16 cellular contexts compared by ENCODE assay signal in genomic region chr17:73308959-73309358, GRCh38. TPM values are rescaled to one million over a fixed set of nuclear protein-coding genes. Genes with fewer than 3 reads are reported as not detected.
DNase-seq lines count a peak whose midpoint lies in the region; ATAC-seq and TF ChIP-seq lines count a peak whose summit lies in the region.
"Not testable (repeated sequence)": the region's sequence is repeated elsewhere in the genome, so short reads cannot be mapped to it uniquely, and the experiment has no call there.
"Had no signal": no experiment of that assay in that cellular context is flagged by ENCODE, and none has a peak within 500 bp of the region (broad histone marks: within the 10 kb centered on the region; RNA-seq: fewer than 3 reads in every experiment).

No MANE protein-coding gene starts in this region.

- peak overlapping the region in 1 of 2 experiments; percentile 80; a peak in 2 of 4 replicates for H4K8ac ChIP-seq in IMR-90 (ENCODE audit: low read depth in 2 of 2, low read length in 2 of 2)

- not testable (repeated sequence) for H2AFZ ChIP-seq in IMR-90 (replicated peaks; ENCODE audit: low read length, poor library complexity)

- TF ChIP-seq EP300 in suprapubic skin (IDR thresholded peaks at IDR 0.05): not testable (repeated sequence)

- not testable (repeated sequence) for H2AK9ac ChIP-seq in IMR-90 (replicated peaks; ENCODE audit: low read depth, low read length, poor library complexity)

- H4K5ac ChIP-seq in IMR-90 (ENCODE audit: low read depth, low read length): not testable (repeated sequence)

- H3K36me3 ChIP-seq in IMR-90 (ENCODE audit: control insufficient read depth, insufficient read depth, low read length); adrenal gland (replicated peaks in 1 of 2); lower lobe of right lung; prostate gland; suprapubic skin: not testable (repeated sequence)

- H3K27ac ChIP-seq in IMR-90 (ENCODE audit: insufficient read depth, low read length) (peak overlapping the region; percentile 99; the same call in 1 of the 2 replicates), adrenal gland (peak overlapping the region; percentile 90 to 99 (median 98)), dorsolateral prefrontal cortex (peak overlapping the region in 46 of 59 donors; percentile 11 to 99 (median 96)), lower lobe of right lung (peak overlapping the region; percentile 99), prostate gland (peak overlapping the region; percentile 99), suprapubic skin (peak overlapping the region; percentile 98)

- H3K79me1 ChIP-seq in IMR-90 (ENCODE audit: low read depth in 1 of 2, low read length in 2 of 2): peaks cover 15 to 48% of the 10 kb centered on the region in 2 experiments

- not testable (repeated sequence) for H3K18ac ChIP-seq in IMR-90 (ENCODE audit: low read depth, low read length)

- 60% methylated on average over 1 of the region's 5 CpGs; no CpG with 5 or more reads in 1 of the 2 experiments for WGBS in IMR-90 (ENCODE audit: extremely low coverage in 2 of 2, insufficient read length in 1 of 2), 2 experiments
- whole genome bisulfite sequencing in adrenal gland, 4 donors: 47 to 66% (median 59%) methylated on average over 4 to 5 of the region's 5 CpGs
- WGBS in prostate gland: 49% methylated on average over 5 of the region's 5 CpGs
- 56% methylated on average over 5 of the region's 5 CpGs for WGBS in suprapubic skin

- not testable (repeated sequence) for DNase-seq in AG10803 (ENCODE audit: low read depth); IMR-90; adrenal gland; dorsolateral prefrontal cortex; fibroblast of villous mesenchyme (ENCODE audit: low read depth); lower lobe of right lung; prostate gland (ENCODE audit: low spot score); suprapubic skin (ENCODE audit: low spot score in 2 of 2)

- H2BK20ac ChIP-seq in IMR-90 (ENCODE audit: low read depth, low read length): not testable (repeated sequence)

- POLR2A ChIA-PET in IMR-90 (lab: Charles Lee; ENCODE audit: unreplicated experiment): interaction anchor here (0.6 kb wide), 1 partner anchor 15 kb away, joined by 10 read pairs; no protein-coding TSS in a partner anchor

- H3K9me1 ChIP-seq in IMR-90 (ENCODE audit: insufficient read depth, low read length): peaks cover 10% of the 10 kb centered on the region

- intact Hi-C loops in IMR-90 (cut with micrococcal nuclease); adrenal gland (cut with DNase I); lower lobe of right lung (cut with DNase I): not testable (repeated sequence)
- intact Hi-C loops in dorsolateral prefrontal cortex (cut with DNase I): loop anchor here in 1 of 2 donors (2.0 kb wide), 1 partner anchor 54 kb away; no protein-coding TSS in a partner anchor
- intact Hi-C loops in prostate gland (cut with DNase I): loop anchor here (2.0 kb wide), 1 partner anchor 16 kb away; no protein-coding TSS in a partner anchor

- peak overlapping the region; percentile 39; the same call in 1 of the 2 replicates for H3K4ac ChIP-seq in IMR-90 (ENCODE audit: low read depth, low read length)

- BruUV-seq in IMR-90 (replicated peaks; lab: Mats Ljungman, UMichigan): not testable (repeated sequence)

- ATAC-seq in IMR-90 (ENCODE audit: low read depth); lower lobe of right lung: not testable (repeated sequence)

- peaks cover 11% of the 10 kb centered on the region for H4K20me1 ChIP-seq in IMR-90 (ENCODE audit: insufficient read depth, low read length)

- H3K4me1 ChIP-seq in IMR-90 (ENCODE audit: control insufficient read depth, insufficient read depth, low read length) (peaks cover 36% of the 10 kb centered on the region), adrenal gland (replicated peaks in 1 of 2) (peaks cover 59 to 66% of the 10 kb centered on the region in 2 donors), lower lobe of right lung (peaks cover 71% of the 10 kb centered on the region), prostate gland (replicated peaks) (peaks cover 37% of the 10 kb centered on the region), suprapubic skin (peaks cover 68% of the 10 kb centered on the region)

- H3K56ac ChIP-seq in IMR-90 (ENCODE audit: extremely low read depth, insufficient read depth, low read length): not testable (repeated sequence)

- H2BK15ac ChIP-seq in IMR-90 (ENCODE audit: low read depth, low read length): not testable (repeated sequence)

- H4K91ac ChIP-seq in IMR-90 (ENCODE audit: insufficient read depth, low read depth, low read length): peak overlapping the region; percentile 94; the same call in 1 of the 2 replicates

- not testable (repeated sequence) for H3K27me3 ChIP-seq in IMR-90 (ENCODE audit: control insufficient read depth, insufficient read depth, low read length); adrenal gland; dorsolateral prefrontal cortex; lower lobe of right lung (ENCODE audit: low read depth); prostate gland (replicated peaks; ENCODE audit: insufficient read depth); suprapubic skin

- TF ChIP-seq RAD21 in IMR-90 (IDR thresholded peaks at IDR 0.05; ENCODE audit: low read length): not testable (repeated sequence)

- H3K4me2 ChIP-seq in IMR-90 (ENCODE audit: low read depth, low read length): peak overlapping the region; percentile 7; the same call in 1 of the 2 replicates

- not testable (repeated sequence) for H2AK5ac ChIP-seq in IMR-90 (ENCODE audit: low read depth, low read length)

- peak overlapping the region; percentile 95; the same call in 1 of the 2 replicates for H3K14ac ChIP-seq in IMR-90 (replicated peaks; ENCODE audit: low read depth, low read length)

- H3K4me3 ChIP-seq in AG10803 (ENCODE audit: low read length) (peak overlapping the region; percentile 95), adrenal gland (peak overlapping the region in 1 of 4 donors; percentile 88), dorsolateral prefrontal cortex (peak overlapping the region in 55 of 59 donors; percentile 14 to 100 (median 97)), fibroblast of villous mesenchyme (ENCODE audit: low read depth, low read length) (peak overlapping the region; percentile 92), lower lobe of right lung (peak overlapping the region; percentile 100), prostate gland (peak overlapping the region; percentile 96 to 98), suprapubic skin (peak overlapping the region; percentile 77)
- H3K4me3 ChIP-seq in IMR-90 (ENCODE audit: insufficient read depth, low read depth, low read length): not testable (repeated sequence)

- CTCF ChIA-PET in IMR-90 (lab: Yijun Ruan, JAX): interaction anchor here (0.6 kb wide), 1 partner anchor 62 kb away, joined by 4 read pairs; no protein-coding TSS in a partner anchor

- not testable (repeated sequence) for TF ChIP-seq POLR2A in IMR-90 (IDR thresholded peaks at IDR 0.05; ENCODE audit: low read depth, low read length); adrenal gland (IDR thresholded peaks at IDR 0.05); prostate gland (IDR thresholded peaks at IDR 0.05); suprapubic skin (IDR thresholded peaks at IDR 0.05)

- in situ Hi-C loops in IMR-90 (cut with MboI; ENCODE audit: low sequenced_read_pairs): loop anchor here (5.0 kb wide), 1 partner anchor 63 kb away; no protein-coding TSS in a partner anchor

- H2BK120ac ChIP-seq in IMR-90 (ENCODE audit: low read depth, low read length): peak overlapping the region; percentile 87; the same call in 1 of the 2 replicates

- TF ChIP-seq CTCF in AG10803 (conservative IDR thresholded peaks at IDR 0.05; ENCODE audit: low read length); IMR-90 (conservative IDR thresholded peaks at IDR 0.05; ENCODE audit: low read depth, low read length); adrenal gland (IDR thresholded peaks at IDR 0.05); dorsolateral prefrontal cortex (IDR thresholded peaks at IDR 0.05 in 54 of 56, conservative IDR thresholded peaks at IDR 0.05 in 2 of 56; ENCODE audit: low read depth in 1 of 56, partially characterized antibody in 56 of 56); fibroblast of villous mesenchyme (IDR thresholded peaks at IDR 0.05; ENCODE audit: insufficient read depth, low read depth, low read length); lower lobe of right lung (IDR thresholded peaks at IDR 0.05); prostate gland (IDR thresholded peaks at IDR 0.05); suprapubic skin (IDR thresholded peaks at IDR 0.05): not testable (repeated sequence)

- peak overlapping the region; percentile 95; the same call in 1 of the 2 replicates for H3K23ac ChIP-seq in IMR-90 (ENCODE audit: low read depth, low read length)

- H3K9me3 ChIP-seq in IMR-90 (ENCODE audit: control insufficient read depth, insufficient read depth, low read length); adrenal gland (replicated peaks in 1 of 3); lower lobe of right lung; prostate gland; suprapubic skin: not testable (repeated sequence)

- H3K9ac ChIP-seq in IMR-90 (ENCODE audit: low read depth, low read length): peak overlapping the region; percentile 99; the same call in 1 of the 2 replicates

- dilution Hi-C loops in IMR-90 (cut with HindIII; ENCODE audit: low sequenced_read_pairs, unreplicated experiment): not testable (repeated sequence)

- not testable (repeated sequence) for H2BK5ac ChIP-seq in IMR-90 (ENCODE audit: low read depth, low read length, poor library complexity, severe bottlenecking)

RNA-seq across cellular contexts. Expression of gene CDC42EP4, which starts 2.8 kb away (rescaled TPM):
- total RNA-seq in IMR-90 (2012; rRNA removed): 14.3 and 16.1 TPM in 2 replicates
- 25.6 and 25.8 TPM in 2 replicates for polyA plus RNA-seq in IMR-90 (2012; rRNA removed)
- polyA plus RNA-seq in IMR-90 (2012; cell fraction: cytosol; rRNA removed): 15.5 and 25.9 TPM in 2 replicates
- 8.9 and 13.7 TPM in 2 replicates for polyA plus RNA-seq in IMR-90 (2012; cell fraction: nucleus; rRNA removed; ENCODE audit: low replicate concordance)
- 100 to 1,000 TPM in 6 of 8 donors, 10 to 100 TPM in 2; 87.4 to 172 (median 118) TPM for total RNA-seq in adrenal gland
- polyA plus RNA-seq in adrenal gland: 10 to 100 TPM; 24.4 to 43.0 (median 37.6) TPM
- 100 to 1,000 TPM in 13 of 120 experiments, 10 to 100 TPM in 107; 47.4 to 222 (median 76.7) TPM for total RNA-seq in dorsolateral prefrontal cortex
- total RNA-seq in fibroblast of villous mesenchyme: 36.4 and 54.8 TPM in 2 replicates
- total RNA-seq in lower lobe of right lung: 44.6 TPM
- 100 to 1,000 TPM; 119 to 186 TPM for total RNA-seq in prostate gland
- 10 to 100 TPM; 60.0 to 86.8 (median 81.5) TPM for total RNA-seq in suprapubic skin
- total RNA-seq: OCI-LY7 had no signal

RNA-seq across cellular contexts. Expression of gene CPSF4L, which starts 47.3 kb away (rescaled TPM):
- total RNA-seq in IMR-90 (2012; rRNA removed) (not detected in 2 replicates), adrenal gland (not detected), dorsolateral prefrontal cortex (1 to 10 TPM in 2 of 120 experiments, under 1 TPM in 7, not detected in 111; 0.46 to 1.6 (median 0.68) TPM), fibroblast of villous mesenchyme (not detected in 2 replicates), lower lobe of right lung (not detected), prostate gland (not detected), suprapubic skin (not detected)
- polyA plus RNA-seq in IMR-90 (2012; rRNA removed) (not detected in 2 replicates), adrenal gland (not detected)
- not detected in 2 replicates for polyA plus RNA-seq in IMR-90 (2012; cell fraction: cytosol; rRNA removed)
- not detected in 2 replicates for polyA plus RNA-seq in IMR-90 (2012; cell fraction: nucleus; rRNA removed; ENCODE audit: low replicate concordance)
- total RNA-seq: CD4-positive, alpha-beta T cell; GM12878; left ventricle myocardium superior; naive thymus-derived CD4-positive, alpha-beta T cell; OCI-LY7; posterior vena cava; SJCRH30; T-helper 17 cell had no signal
- polyA plus RNA-seq: GM12878; naive thymus-derived CD4-positive, alpha-beta T cell had no signal
